Comparison of ENCODE assay signal across 8 cellular contexts in the genomic region with DNA sequence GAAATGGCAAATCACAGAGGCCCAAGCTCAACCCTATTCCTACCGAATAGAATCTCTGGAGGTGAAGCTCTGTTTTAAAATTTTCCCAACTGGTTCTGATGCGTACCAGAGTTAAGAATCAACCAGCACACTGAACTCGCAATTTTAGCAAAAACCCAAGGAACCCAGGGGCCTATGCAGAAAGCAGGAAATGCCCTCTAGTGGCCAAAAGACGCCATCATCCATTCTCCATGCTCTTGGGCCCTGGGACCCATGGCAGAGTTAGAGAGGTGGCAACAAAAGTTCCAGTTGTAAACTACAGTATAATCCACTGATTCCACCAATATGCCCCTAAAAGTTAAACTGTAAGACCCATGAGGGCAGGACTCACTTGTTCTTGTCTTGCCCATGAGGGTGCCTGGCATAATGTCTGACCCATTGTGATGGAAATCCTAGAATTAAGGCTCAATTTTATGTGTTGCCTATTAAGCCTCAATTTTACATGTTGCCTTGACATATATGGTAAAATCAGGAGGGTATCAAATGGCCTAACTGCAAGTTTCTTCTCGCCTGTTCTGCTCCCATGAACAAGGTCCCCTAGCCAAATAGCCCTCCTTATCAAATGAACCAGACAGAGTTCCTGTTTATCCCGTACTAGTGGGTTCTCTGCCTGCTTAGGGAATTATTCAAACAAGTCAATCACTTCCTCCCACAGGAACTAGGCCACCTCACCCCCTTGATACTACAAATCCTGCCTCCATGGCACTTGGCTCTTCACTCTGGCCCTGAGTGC.
DNase-seq lines count a peak whose midpoint lies in the region; ATAC-seq and TF ChIP-seq lines count a peak whose summit lies in the region.

No MANE protein-coding gene starts in this region.

- H3K36me3 ChIP-seq in A673 (ENCODE audit: insufficient read depth, low read length, poor library complexity, severe bottlenecking) = no peaks in the 10 kb centered on the region

- H3K4me3 ChIP-seq in A673 (ENCODE audit: low read depth, low read length, poor library complexity, severe bottlenecking) (no peak overlapping the region), coronary artery (no peak overlapping the region), lower leg skin (ENCODE audit: low read depth, poor library complexity, severe bottlenecking) (no peak overlapping the region)

- POLR2A ChIA-PET in A673 (lab: Charles Lee; ENCODE audit: low non-redundant PET) = no interaction called here

- no peak for TF ChIP-seq POLR2A in lower leg skin (IDR thresholded peaks at IDR 0.05)

- peak; percentile 87 for ATAC-seq in GM18502 (IDR thresholded peaks at IDR 0.05; ENCODE audit: poor library complexity, unreplicated experiment)
- peak; percentile 69 for ATAC-seq in HG03064 (IDR thresholded peaks at IDR 0.05; ENCODE audit: low read depth, unreplicated experiment)

- peaks cover 12% of the 10 kb centered on the region for H3K4me1 ChIP-seq in A673 (ENCODE audit: insufficient read depth, low read length, poor library complexity, severe bottlenecking)

- no TSS peak for BruUV-seq in A673 (replicated peaks; lab: Mats Ljungman, UMichigan)

- TF ChIP-seq CTCF in A673 (conservative IDR thresholded peaks at IDR 0.05; ENCODE audit: low read depth, low read length) (peak; percentile 93), coronary artery (IDR thresholded peaks at IDR 0.05) (peak; percentile 50), lower leg skin (IDR thresholded peaks at IDR 0.05) (no peak)

- H3K27ac ChIP-seq in A673 (ENCODE audit: low read depth, low read length, poor library complexity, severe bottlenecking) (no peak overlapping the region), coronary artery (no peak overlapping the region)

- WGBS in lower leg skin, 2 donors = 32 to 37% methylated on average over 6 of the region's 6 CpGs

- intact Hi-C loops in A673 (cut with micrococcal nuclease; ENCODE audit: unreplicated experiment) = loop anchor here (2.0 kb wide), 1 partner anchor 206 kb away; no protein-coding TSS in a partner anchor
- intact Hi-C loops in lower leg skin (cut with DNase I; ENCODE audit: low total_unique reads) = loop anchor here (5.0 kb wide), 1 partner anchor 208 kb away; no protein-coding TSS in a partner anchor

- DNase-seq in A673 (ENCODE audit: low spot score) (peak; percentile 79), NCI-H345 treated with DMSO at 0.1 percent for 48 hours (lab: John Stamatoyannopoulos, UW; ENCODE audit: unreplicated experiment) (peak; percentile 52), coronary artery (ENCODE audit: low spot score) (no peak), lower leg skin (ENCODE audit: low spot score in 2 of 2) (peak; percentile 62 to 91)
- peak; percentile 53 to 56 for DNase-seq in activated CD4-positive, alpha-beta T cell treated with anti-CD3 and anti-CD28 coated beads for 24 hours (ENCODE audit: low read depth in 2 of 2)
- DNase-seq in stimulated activated CD8-positive, alpha-beta memory T cell treated with anti-CD3 and anti-CD28 coated beads, Interleukin-12 subunit alpha, Interleukin-12 subunit beta, amount 100 ng/mL, for 4 hours (ENCODE audit: low read depth) = peak; percentile 15

- no peaks in the 10 kb centered on the region for H3K27me3 ChIP-seq in A673 (replicated peaks; ENCODE audit: insufficient read depth, low read depth, low read length, poor library complexity)

- no peaks in the 10 kb centered on the region for H3K9me3 ChIP-seq in A673 (ENCODE audit: low read depth, low read length, poor library complexity, severe bottlenecking)

- CTCF ChIA-PET in A673 (lab: Charles Lee) = no interaction called here

Comparison
In these comparisons a context has a peak if more than half of its experiments do, and no peak if none do; other contexts are left out.
1. CTCF ChIP-seq: peak in A673 (single experiment) and coronary artery (single experiment); none in lower leg skin (0 of 3).